Comparison of ENCODE assay signal across 20 cellular contexts in the genomic region with DNA sequence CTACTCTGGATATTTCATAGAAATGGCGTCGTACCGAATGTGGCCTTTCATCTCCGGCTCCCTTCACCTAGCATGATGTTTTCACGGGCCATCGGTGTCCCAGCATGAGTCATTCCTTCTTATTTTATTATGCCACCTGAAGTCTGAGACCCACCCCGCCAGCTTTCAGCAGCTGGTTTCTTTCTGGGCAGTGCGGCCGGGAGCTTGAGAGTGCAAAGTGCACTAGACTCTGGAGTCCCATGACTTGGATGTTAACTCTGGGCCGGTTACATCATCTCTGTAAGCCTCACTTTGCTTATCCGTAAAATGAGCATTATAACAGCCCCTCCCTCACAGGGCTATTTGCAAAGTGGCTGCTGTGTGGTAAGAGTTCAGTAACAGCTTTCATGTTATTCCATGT. TPM values are rescaled to one million over a fixed set of nuclear protein-coding genes. Genes with fewer than 3 reads are reported as not detected.
A peak's percentile ranks its signal among the peaks of the same experiment; 100 is the strongest.
DNase-seq lines count a peak whose midpoint lies in the region; ATAC-seq, FAIRE-seq and TF ChIP-seq lines count a peak whose summit lies in the region.
"Had no signal": no experiment of that assay in that cellular context is flagged by ENCODE, and none has a peak within 500 bp of the region (broad histone marks: within the 10 kb centered on the region; RNA-seq: fewer than 3 reads in every experiment).

No MANE protein-coding gene starts in this region.

- no peak overlapping the region for H3K27ac ChIP-seq in astrocyte (ENCODE audit: low read depth, low read length)
- H3K27ac ChIP-seq in tibial nerve: no peak overlapping the region
- H3K27ac ChIP-seq: epithelial cell of prostate, right atrium auricular region had no signal

- no peak for TF ChIP-seq POLR2A in tibial nerve (IDR thresholded peaks at IDR 0.05)

- peaks cover 3% of the 10 kb centered on the region for H3K4me1 Mint-ChIP-seq in astrocyte (ENCODE audit: low read depth, unreplicated experiment)

- no peak for FAIRE-seq in astrocyte (lab: Jason Lieb, UNC)
- FAIRE-seq: colon, G401.6, GM12878 had no signal

- no peaks in the 10 kb centered on the region for H3K27me3 Mint-ChIP-seq in astrocyte (ENCODE audit: low read depth, unreplicated experiment)

- no peak overlapping the region for H2AFZ ChIP-seq in astrocyte (ENCODE audit: low read depth, low read length)

- 73 to 76% methylated on average over 11 of the region's 11 CpGs for WGBS in tibial nerve, 2 donors

- H3K9me3 Mint-ChIP-seq in astrocyte (ENCODE audit: unreplicated experiment): peaks cover 1% of the 10 kb centered on the region
- H3K9me3 Mint-ChIP-seq: activated naive CD4-positive, alpha-beta T cell treated with anti-CD3 and anti-CD28 coated beads for 36 hours; IgD-negative memory B cell; neural crest cell had no signal

- no peaks in the 10 kb centered on the region for H3K36me3 ChIP-seq in astrocyte (ENCODE audit: insufficient read depth, low read length)
- H3K36me3 ChIP-seq in mucosa of descending colon (ENCODE audit: low read depth): no peaks in the 10 kb centered on the region
- H3K36me3 ChIP-seq in tibial nerve: no peaks in the 10 kb centered on the region
- H3K36me3 ChIP-seq: right atrium auricular region had no signal

- H3K4me3 ChIP-seq in astrocyte (ENCODE audit: insufficient read depth, low read depth, low read length): no peak overlapping the region
- H3K4me3 ChIP-seq in mucosa of descending colon: no peak overlapping the region
- H3K4me3 ChIP-seq in tibial nerve: no peak overlapping the region
- H3K4me3 ChIP-seq: GM12878, right atrium auricular region had no signal

- peaks cover 2% of the 10 kb centered on the region for H3K36me3 Mint-ChIP-seq in astrocyte (ENCODE audit: low read depth, unreplicated experiment)
- H3K36me3 Mint-ChIP-seq: IgD-negative memory B cell had no signal

- H3K9me3 ChIP-seq in astrocyte (ENCODE audit: insufficient read depth, low read depth, low read length): no peaks in the 10 kb centered on the region
- H3K9me3 ChIP-seq in mucosa of descending colon: no peaks in the 10 kb centered on the region
- H3K9me3 ChIP-seq in tibial nerve: no peaks in the 10 kb centered on the region
- H3K9me3 ChIP-seq: right atrium auricular region had no signal

- no peaks in the 10 kb centered on the region for H3K79me2 ChIP-seq in astrocyte (ENCODE audit: insufficient read depth, low read length)

- no peak overlapping the region for H3K9ac ChIP-seq in astrocyte (ENCODE audit: low read length)

- TF ChIP-seq CTCF in astrocyte (IDR thresholded peaks at IDR 0.05; ENCODE audit: insufficient read depth, low read depth, low read length) (no peak), mucosa of descending colon (IDR thresholded peaks at IDR 0.05) (no peak), tibial nerve (IDR thresholded peaks at IDR 0.05) (no peak)

- ATAC-seq in mucosa of descending colon (peak; percentile 93), GM21737 (IDR thresholded peaks at IDR 0.05; ENCODE audit: unreplicated experiment) (no peak)
- ATAC-seq: GM12878, Panc1 had no signal

- H3K4me1 ChIP-seq in astrocyte (ENCODE audit: insufficient read depth, low read length) (peaks cover 6% of the 10 kb centered on the region), mucosa of descending colon (ENCODE audit: low read depth) (peaks cover 12% of the 10 kb centered on the region), tibial nerve (peaks cover 0 to 7% (median 5%) of the 10 kb centered on the region in 4 donors)

- peak overlapping the region; percentile 14 for H3K4me3 Mint-ChIP-seq in astrocyte (ENCODE audit: unreplicated experiment)
- H3K4me3 Mint-ChIP-seq: activated naive CD4-positive, alpha-beta T cell treated with anti-CD3 and anti-CD28 coated beads for 36 hours; CD8-positive, alpha-beta memory T cell; IgD-negative memory B cell; neural crest cell had no signal

- DNase-seq in DMS53 treated with DMSO at 0.1 percent for 48 hours (lab: John Stamatoyannopoulos, UW; ENCODE audit: unreplicated experiment) (peak; percentile 79), astrocyte (ENCODE audit: low read depth) (no peak), mucosa of descending colon (peak; percentile 82 to 89 (median 85)), tibial nerve (ENCODE audit: low spot score in 2 of 2) (no peak), midbrain (lab: John Stamatoyannopoulos, UW) (no peak)
- DNase-seq: activated CD4-positive, alpha-beta T cell treated with anti-CD3 and anti-CD28 coated beads, Interleukin-2, amount 50 U/mL, for 4 hours; activated naive CD4-positive, alpha-beta T cell treated with anti-CD3 and anti-CD28 coated beads for 36 hours; CD8-positive, alpha-beta memory T cell; NCI-H1092 treated with DMSO at 0.1 percent for 48 hours; NCI-H748 treated with DMSO at 0.1 percent for 48 hours had no signal

- no peak overlapping the region for H3K27ac Mint-ChIP-seq in astrocyte (ENCODE audit: unreplicated experiment)
- H3K27ac Mint-ChIP-seq: activated naive CD4-positive, alpha-beta T cell treated with anti-CD3 and anti-CD28 coated beads for 36 hours had no signal

- intact Hi-C loops in mucosa of descending colon (cut with DNase I, micrococcal nuclease): no loop called here

- H3K4me2 ChIP-seq in astrocyte (ENCODE audit: low read length): no peak overlapping the region

- peaks cover 4% of the 10 kb centered on the region for H3K27me3 ChIP-seq in astrocyte (ENCODE audit: insufficient read depth, low read length)
- peaks cover 0 to 7% of the 10 kb centered on the region in 2 donors for H3K27me3 ChIP-seq in tibial nerve
- H3K27me3 ChIP-seq: right atrium auricular region had no signal

- no peak for TF ChIP-seq EP300 in tibial nerve (IDR thresholded peaks at IDR 0.05)

- no peaks in the 10 kb centered on the region for H4K20me1 ChIP-seq in astrocyte (ENCODE audit: insufficient read depth, low read length)

RNA-seq across cellular contexts. Expression of gene KMT5C, which starts 5.8 kb away (rescaled TPM):
- total RNA-seq in astrocyte (14.6 and 16.0 TPM in 2 replicates), mucosa of descending colon (10 to 100 TPM; 14.7 to 19.3 (median 16.5) TPM), tibial nerve (10 to 100 TPM; 30.6 to 50.0 (median 41.2) TPM)

RNA-seq across cellular contexts. Expression of gene TMEM150B, which starts 8.7 kb away (rescaled TPM):
- total RNA-seq in astrocyte: not detected in 2 replicates
- total RNA-seq in mucosa of descending colon: 10 to 100 TPM; 31.6 to 62.1 (median 36.4) TPM
- 10 to 100 TPM in 1 of 4 donors, 1 to 10 TPM in 3; 5.5 to 17.1 (median 7.7) TPM for total RNA-seq in tibial nerve
- total RNA-seq: activated naive CD4-positive, alpha-beta T cell treated with anti-CD3 and anti-CD28 coated beads for 36 hours; glomerular endothelial cell; neural crest cell had no signal

RNA-seq across cellular contexts. Expression of gene COX6B2, which starts 20.6 kb away (rescaled TPM):
- total RNA-seq in astrocyte (0.50 TPM in 2 replicates), mucosa of descending colon (10 to 100 TPM; 16.6 to 30.0 (median 17.2) TPM), tibial nerve (not detected)
- total RNA-seq: CD8-positive, alpha-beta memory T cell; glomerular endothelial cell; GM12878; right atrium auricular region had no signal

RNA-seq across cellular contexts. Expression of gene GARIN5B, which starts 29.2 kb away (rescaled TPM):
- total RNA-seq in astrocyte (0.10 and 0.20 TPM in 2 replicates), mucosa of descending colon (not detected), tibial nerve (not detected)
- total RNA-seq: activated naive CD4-positive, alpha-beta T cell treated with anti-CD3 and anti-CD28 coated beads for 36 hours; CD8-positive, alpha-beta memory T cell; glomerular endothelial cell; GM12878; neural crest cell; right atrium auricular region had no signal

RNA-seq across cellular contexts. Expression of gene IL11, which starts 36.4 kb away (rescaled TPM):
- 183 and 202 TPM in 2 replicates for total RNA-seq in astrocyte
- total RNA-seq in mucosa of descending colon: under 1 TPM; 0.24 to 0.32 (median 0.29) TPM
- total RNA-seq in tibial nerve: under 1 TPM in 1 of 4 donors, not detected in 3; 0.21 TPM
- total RNA-seq: activated naive CD4-positive, alpha-beta T cell treated with anti-CD3 and anti-CD28 coated beads for 36 hours had no signal

Comparison
In these comparisons a context has a peak if more than half of its experiments do, and no peak if none do; other contexts are left out.
1. DNase-seq: peak in DMS53 treated with DMSO at 0.1 percent for 48 hours (single experiment) and mucosa of descending colon (3 of 3); none in astrocyte (single experiment), tibial nerve (0 of 2) and midbrain (single experiment).
2. RNA of gene COX6B2, which starts 20.6 kb away (total RNA-seq): 16.6 to 30.0 TPM in mucosa of descending colon; 0.50 TPM in astrocyte and not detected in tibial nerve; every median in the first group is over 10 times any median in the second.